Comparison of ENCODE assay signal across 11 cellular contexts in the genomic region with DNA sequence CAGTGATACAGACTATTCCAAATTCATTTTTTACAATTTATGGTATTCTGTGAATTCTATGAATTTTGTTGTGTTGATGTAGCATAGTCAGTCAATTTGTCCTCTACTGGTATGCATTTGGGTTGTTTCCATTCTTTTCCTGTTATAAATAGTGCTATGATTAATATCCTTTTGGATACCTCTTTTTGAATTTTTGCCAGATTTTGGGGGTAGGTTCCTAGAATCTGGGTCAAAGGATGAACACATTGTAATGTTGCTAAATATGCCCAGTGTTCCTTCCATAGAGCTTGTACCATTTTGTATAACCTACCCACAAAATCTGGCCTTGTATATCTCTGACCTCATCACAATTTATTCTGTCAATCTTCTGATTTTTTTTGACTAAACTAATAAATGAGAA.
"Had no signal": no experiment of that assay in that cellular context is flagged by ENCODE, and none has a peak within 500 bp of the region (broad histone marks: within the 10 kb centered on the region; RNA-seq: fewer than 3 reads in every experiment).

No MANE protein-coding gene starts in this region.

- DNase-seq: activated CD4-positive, alpha-beta T cell treated with anti-CD3 and anti-CD28 coated beads, Interleukin-2, amount 50 U/mL, for 1 hour; activated CD4-positive, CD25-positive, alpha-beta regulatory T cell; activated naive CD4-positive, alpha-beta T cell treated with anti-CD3 and anti-CD28 coated beads, Interleukin-2, amount 50 U/mL, for 16 hours; anterior cingulate cortex; effector CD4-positive, alpha-beta T cell; hypothalamus; natural killer cell; occipital lobe; stimulated activated CD4-positive, alpha-beta T cell treated with anti-CD3 and anti-CD28 coated beads, Interleukin-2, amount 100 ng/mL, for 48 hours; T-helper 17 cell had no signal

- H3K4me3 ChIP-seq: lung had no signal

- ATAC-seq: natural killer cell, T-helper 17 cell had no signal
